ENCODE assay signal across 8 cellular contexts in genomic region chr16:89700100-89700648, GRCh38. TPM values are rescaled to one million over a fixed set of nuclear protein-coding genes. Genes with fewer than 3 reads are reported as not detected.
DNase-seq lines count a peak whose midpoint lies in the region; ATAC-seq and TF ChIP-seq lines count a peak whose summit lies in the region.

No MANE protein-coding gene starts in this region.

- peaks cover 9% of the 10 kb centered on the region for H3K4me1 Mint-ChIP-seq in type B pancreatic cell (ENCODE audit: unreplicated experiment)

- peak overlapping the region; percentile 59 to 78 (median 74) for H3K4me3 ChIP-seq in heart right ventricle

- H3K9me3 Mint-ChIP-seq in type B pancreatic cell, result no peaks in the 10 kb centered on the region

- peaks cover 5% of the 10 kb centered on the region for H3K36me3 Mint-ChIP-seq in type B pancreatic cell

- peaks cover 0 to 31% (median 0%) of the 10 kb centered on the region in 9 donors for H3K36me3 ChIP-seq in heart right ventricle

- peak overlapping the region; percentile 81 for H3K27ac Mint-ChIP-seq in type B pancreatic cell

- H3K27ac ChIP-seq in heart right ventricle, result peak overlapping the region; percentile 1 to 85 (median 75)

- H3K9me3 ChIP-seq in heart right ventricle, result no peaks in the 10 kb centered on the region

- peak; percentile 83 for TF ChIP-seq CTCF in GM10266 (IDR thresholded peaks at IDR 0.05; ENCODE audit: control insufficient read depth, insufficient read depth, low read depth, missing control alignments)
- peak; percentile 42 to 81 (median 69) for TF ChIP-seq CTCF in heart right ventricle (IDR thresholded peaks at IDR 0.05)
- peak; percentile 74 for TF ChIP-seq CTCF in type B pancreatic cell (conservative IDR thresholded peaks at IDR 0.05)

- peaks cover 10 to 34% (median 26%) of the 10 kb centered on the region in 9 donors for H3K4me1 ChIP-seq in heart right ventricle

- no peaks in the 10 kb centered on the region for H3K27me3 Mint-ChIP-seq in type B pancreatic cell

- intact Hi-C loops in heart right ventricle (cut with DNase I), result loop anchor here in 7 of 10 donors (1.0 to 10.0 kb wide), 8 partner anchors 20 to 172 kb away; partner anchors contain the start of genes VPS9D1 (in 3 of the 7), ZNF276 (in 2 of the 7) and TCF25 (in 1 of the 7)

- DNase-seq in GM10266 (ENCODE audit: extremely low spot score) (peak; percentile 98), NCI-H146 treated with DMSO at 0.1 percent for 48 hours (lab: John Stamatoyannopoulos, UW; ENCODE audit: unreplicated experiment) (peak; percentile 92), T-helper 1 cell (peak; percentile 95 to 98 (median 96)), amniotic stem cell (lab: John Stamatoyannopoulos, UW) (peak; percentile 99), heart right ventricle (peak; percentile 98 to 99), pons (ENCODE audit: low spot score) (peak; percentile 98), type B pancreatic cell (ENCODE audit: extremely low spot score, unreplicated experiment) (peak; percentile 98)

- WGBS in heart right ventricle, 2 donors, result 1% methylated on average over 30 of the region's 30 CpGs

- ATAC-seq in HG02759 (IDR thresholded peaks at IDR 0.05; ENCODE audit: unreplicated experiment) (peak; percentile 45), heart right ventricle (peak; percentile 73 to 92 (median 82))

- H3K4me3 Mint-ChIP-seq in type B pancreatic cell, result peak overlapping the region; percentile 80

- no peaks in the 10 kb centered on the region for H3K27me3 ChIP-seq in heart right ventricle

RNA-seq across cellular contexts. Expression of gene SPATA2L, which starts 1.3 kb away (rescaled TPM):
- total RNA-seq in heart right ventricle (1 to 10 TPM; 1.9 to 4.1 (median 2.9) TPM), type B pancreatic cell (ENCODE audit: low replicate concordance) (12.6 and 18.5 TPM in 2 replicates)
- polyA plus RNA-seq in heart right ventricle, result 10 to 100 TPM in 1 of 2 donors, 1 to 10 TPM in 1; 3.2 to 13.0 TPM

RNA-seq across cellular contexts. Expression of gene CDK10, which starts 13.7 kb away (rescaled TPM):
- 10 to 100 TPM; 14.7 to 31.4 (median 21.6) TPM for total RNA-seq in heart right ventricle
- 10 to 100 TPM; 35.9 to 63.4 TPM for polyA plus RNA-seq in heart right ventricle
- total RNA-seq in type B pancreatic cell (ENCODE audit: low replicate concordance), result 104 and 132 TPM in 2 replicates

RNA-seq across cellular contexts. Expression of gene VPS9D1, which starts 20.5 kb away (rescaled TPM):
- total RNA-seq in heart right ventricle, result 10 to 100 TPM in 9 of 10 donors, 1 to 10 TPM in 1; 9.3 to 15.6 (median 11.8) TPM
- 10 to 100 TPM in 1 of 2 donors, 1 to 10 TPM in 1; 7.0 to 41.0 TPM for polyA plus RNA-seq in heart right ventricle
- 16.4 and 17.3 TPM in 2 replicates for total RNA-seq in type B pancreatic cell (ENCODE audit: low replicate concordance)

RNA-seq across cellular contexts. Expression of gene ZNF276, which starts 21.2 kb away (rescaled TPM):
- total RNA-seq in heart right ventricle (10 to 100 TPM in 9 of 10 donors, 1 to 10 TPM in 1; 8.2 to 16.0 (median 12.8) TPM), type B pancreatic cell (ENCODE audit: low replicate concordance) (21.1 and 28.0 TPM in 2 replicates)
- polyA plus RNA-seq in heart right ventricle, result 10 to 100 TPM; 12.2 to 29.3 TPM

RNA-seq across cellular contexts. Expression of gene SPATA33, which starts 42.5 kb away (rescaled TPM):
- total RNA-seq in heart right ventricle, result 1 to 10 TPM in 9 of 10 donors, under 1 TPM in 1; 0.76 to 4.6 (median 2.4) TPM
- polyA plus RNA-seq in heart right ventricle, result 1 to 10 TPM; 4.1 TPM
- total RNA-seq in type B pancreatic cell (ENCODE audit: low replicate concordance), result 11.7 and 23.2 TPM in 2 replicates

Comparison
In these comparisons a context has a peak if more than half of its experiments do, and no peak if none do; other contexts are left out.
1. Peak in every context shown above with its lines: DNase-seq, ATAC-seq, H3K4me3 ChIP-seq and H3K27ac ChIP-seq.